In the genomic region with DNA sequence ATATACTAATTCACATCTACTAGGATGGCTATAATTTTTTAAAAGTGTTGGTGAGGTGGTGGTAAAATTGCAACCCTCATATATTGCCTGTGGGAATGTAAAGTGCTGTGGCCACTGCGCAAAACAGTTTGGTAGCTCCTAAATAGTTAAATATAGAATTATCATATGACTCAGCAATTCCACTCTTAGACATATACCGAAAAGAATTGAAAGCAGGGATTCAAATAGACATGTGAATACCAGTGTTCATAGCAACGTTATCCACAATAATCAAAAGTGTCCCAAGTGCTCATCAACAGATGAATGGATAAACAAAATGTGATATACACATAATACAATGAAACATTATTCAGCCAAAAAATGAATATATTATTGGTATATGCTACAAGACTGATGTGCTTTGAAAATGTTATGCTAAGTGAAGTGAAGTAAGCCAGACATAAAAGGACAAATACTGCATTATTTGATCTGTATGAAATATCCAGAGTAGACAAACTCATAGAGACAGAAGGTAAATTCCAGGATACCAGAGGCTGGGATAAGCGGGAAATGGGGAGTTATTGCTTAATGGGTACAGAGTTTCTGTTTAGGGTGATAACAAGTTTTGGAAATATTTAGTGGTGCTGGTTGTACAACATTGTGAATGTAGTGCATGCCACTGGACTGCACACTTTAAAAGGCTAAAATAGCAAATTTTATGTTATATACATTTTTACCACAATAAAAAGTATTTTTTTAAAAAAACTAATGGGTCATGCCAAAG, we compare ENCODE assay signal across 9 cellular contexts.
"Had no signal": no experiment of that assay in that cellular context is flagged by ENCODE, and none has a peak within 500 bp of the region (broad histone marks: within the 10 kb centered on the region; RNA-seq: fewer than 3 reads in every experiment).

No MANE protein-coding gene starts in this region.

- FAIRE-seq: H1, H54 had no signal

- ATAC-seq: GM23338 had no signal

- DNase-seq: H9, HCEC 1CT, Karpas-422, KBM-7 had no signal

- H3K4me3 ChIP-seq: GM23338 had no signal

- H3K9ac ChIP-seq: KMS-11 had no signal

- H3K4me2 ChIP-seq: GM23338, KMS-11 had no signal

- H2AFZ ChIP-seq: GM23338 had no signal

- H3K27ac ChIP-seq: HL-60, KMS-11 had no signal
